8 cellular contexts compared by ENCODE assay signal in genomic region chr20:33812673-33813462, GRCh38. TPM values are rescaled to one million over a fixed set of nuclear protein-coding genes. Genes with fewer than 3 reads are reported as not detected.
A peak's percentile ranks its signal among the peaks of the same experiment; 100 is the strongest.
DNase-seq lines count a peak whose midpoint lies in the region; ATAC-seq and TF ChIP-seq lines count a peak whose summit lies in the region.

No MANE protein-coding gene starts in this region.

- H3K36me3 Mint-ChIP-seq in activated naive CD4-positive, alpha-beta T cell treated with anti-CD3 and anti-CD28 coated beads, Interleukin-2, amount 50 U/mL, for 72 hours: peaks cover 23 to 26% of the 10 kb centered on the region in 2 donors

- no peak for DNase-seq in AG10803 (ENCODE audit: low read depth)
- DNase-seq in HFF-Myc (ENCODE audit: extremely low read depth, low read depth): no peak
- DNase-seq in activated naive CD4-positive, alpha-beta T cell treated with anti-CD3 and anti-CD28 coated beads, Interleukin-2, amount 50 U/mL, for 72 hours (ENCODE audit: low spot score in 2 of 2): peak in 1 of 2 donors; percentile 16
- DNase-seq in iPS-NIHi11 (ENCODE audit: low spot score): peak; percentile 37
- DNase-seq in stomach: no peak
- no peak for DNase-seq in nucleus accumbens (lab: John Stamatoyannopoulos, UW)
- DNase-seq in NCI-H1092 (lab: John Stamatoyannopoulos, UW): no peak
- no peak for DNase-seq in activated CD8-positive, alpha-beta memory T cell treated with anti-CD3 and anti-CD28 coated beads, Interleukin-2, amount 50 U/mL, for 48 hours

- peaks cover 0 to 9% (median 3%) of the 10 kb centered on the region in 4 donors for H3K36me3 ChIP-seq in stomach

- no peaks in the 10 kb centered on the region for H3K9me3 ChIP-seq in stomach

- TF ChIP-seq EP300 in stomach (IDR thresholded peaks at IDR 0.05): no peak

- 13 to 20% (median 19%) methylated on average over 12 of the region's 12 CpGs for WGBS in stomach, 5 donors

- ATAC-seq in activated naive CD4-positive, alpha-beta T cell treated with anti-CD3 and anti-CD28 coated beads, Interleukin-2, amount 50 U/mL, for 72 hours: peak in 1 of 2 donors; percentile 39

- TF ChIP-seq POLR2A in stomach (IDR thresholded peaks at IDR 0.05): no peak

- H3K27ac ChIP-seq in stomach: peak overlapping the region; percentile 64 to 99 (median 94)

- H3K27me3 ChIP-seq in stomach: no peaks in the 10 kb centered on the region

- H3K4me1 ChIP-seq in stomach: peaks cover 47 to 64% (median 56%) of the 10 kb centered on the region in 4 donors

- intact Hi-C loops in stomach (cut with DNase I; ENCODE audit: low total_unique reads): no loop called here

- TF ChIP-seq CTCF in AG10803 (conservative IDR thresholded peaks at IDR 0.05; ENCODE audit: low read length) (no peak), HFF-Myc (IDR thresholded peaks at IDR 0.05; ENCODE audit: low read depth, low read length, missing control alignments) (no peak), stomach (IDR thresholded peaks at IDR 0.05) (no peak)

- H3K4me3 ChIP-seq in AG10803 (ENCODE audit: low read length): peak overlapping the region; percentile 99
- H3K4me3 ChIP-seq in HFF-Myc (replicated peaks; ENCODE audit: low read depth, low read length): peak overlapping the region; percentile 80
- H3K4me3 ChIP-seq in stomach: peak overlapping the region; percentile 78 to 96 (median 88)

- no peaks in the 10 kb centered on the region for H3K9me3 Mint-ChIP-seq in activated naive CD4-positive, alpha-beta T cell treated with anti-CD3 and anti-CD28 coated beads, Interleukin-2, amount 50 U/mL, for 72 hours

- peak overlapping the region; percentile 99 for H3K27ac Mint-ChIP-seq in activated naive CD4-positive, alpha-beta T cell treated with anti-CD3 and anti-CD28 coated beads, Interleukin-2, amount 50 U/mL, for 72 hours

RNA-seq across cellular contexts. Expression of gene CHMP4B, which starts 1.7 kb away (rescaled TPM):
- 10 to 100 TPM; 80.0 to 81.4 TPM for total RNA-seq in activated naive CD4-positive, alpha-beta T cell treated with anti-CD3 and anti-CD28 coated beads, Interleukin-2, amount 50 U/mL, for 72 hours
- total RNA-seq in stomach: 100 to 1,000 TPM in 1 of 5 donors, 10 to 100 TPM in 4; 48.4 to 119 (median 75.0) TPM
- 100 to 1,000 TPM; 117 to 166 (median 118) TPM for polyA plus RNA-seq in stomach
